In genomic region chr1:59978026-59978425, GRCh38 we compare ENCODE assay signal across 15 cellular contexts. TPM values are rescaled to one million over a fixed set of nuclear protein-coding genes. Genes with fewer than 3 reads are reported as not detected.
A peak's percentile ranks its signal among the peaks of the same experiment; 100 is the strongest.
DNase-seq lines count a peak whose midpoint lies in the region; ATAC-seq and TF ChIP-seq lines count a peak whose summit lies in the region.
"Had no signal": no experiment of that assay in that cellular context is flagged by ENCODE, and none has a peak within 500 bp of the region (broad histone marks: within the 10 kb centered on the region; RNA-seq: fewer than 3 reads in every experiment).

No MANE protein-coding gene starts in this region.

- H3K4me3 ChIP-seq in brain microvascular endothelial cell (ENCODE audit: low read depth, low read length): no peak overlapping the region
- H3K4me3 ChIP-seq in foreskin fibroblast (ENCODE audit: low read depth in 1 of 2, low read length in 2 of 2): no peak overlapping the region
- H3K4me3 ChIP-seq: BLaER1 treated with 17β-estradiol and CSF1 and Interleukin-3, amounts not matched to agents 10 nM and 100 nM; Peyer's patch; SJSA1 had no signal

- no peak overlapping the region for H3K27ac ChIP-seq in brain microvascular endothelial cell
- H3K27ac ChIP-seq: BLaER1 treated with 17β-estradiol and CSF1 and Interleukin-3, amounts not matched to agents 10 nM and 100 nM; SJSA1 had no signal

- ATAC-seq in sciatic nerve: peak; percentile 66
- no peak for ATAC-seq in HG02973 (IDR thresholded peaks at IDR 0.05; ENCODE audit: unreplicated experiment)
- ATAC-seq: CD8-positive, alpha-beta T cell had no signal

- in situ Hi-C loops in brain microvascular endothelial cell (cut with HindIII; ENCODE audit: low pct_ligation_motif_present, low sequenced_read_pairs): no loop called here

- H3K36me3 ChIP-seq in brain microvascular endothelial cell (replicated peaks): no peaks in the 10 kb centered on the region
- H3K36me3 ChIP-seq: BLaER1 treated with 17β-estradiol and CSF1 and Interleukin-3, amounts not matched to agents 10 nM and 100 nM; Peyer's patch; SJSA1 had no signal

- no peaks in the 10 kb centered on the region for H3K27me3 ChIP-seq in brain microvascular endothelial cell (replicated peaks)
- H3K27me3 ChIP-seq: BLaER1 treated with 17β-estradiol and CSF1 and Interleukin-3, amounts not matched to agents 10 nM and 100 nM; Peyer's patch; SJSA1 had no signal

- TF ChIP-seq CTCF in brain microvascular endothelial cell (IDR thresholded peaks at IDR 0.05; ENCODE audit: low read depth, low read length, missing control alignments) (no peak), foreskin fibroblast (IDR thresholded peaks at IDR 0.05; ENCODE audit: low read depth, low read length) (no peak)

- intact Hi-C loops in sciatic nerve (cut with DNase I): loop anchor here (5.0 kb wide), 1 partner anchor 1874 kb away; no protein-coding TSS in a partner anchor

- DNase-seq in EL: peak; percentile 5
- peak; percentile 33 for DNase-seq in brain microvascular endothelial cell
- peak; percentile 51 to 73 for DNase-seq in foreskin fibroblast
- no peak for DNase-seq in sciatic nerve (ENCODE audit: low spot score)
- DNase-seq in HuH-7 (ENCODE audit: low spot score): no peak
- DNase-seq in activated CD4-positive, alpha-beta T cell treated with anti-CD3 and anti-CD28 coated beads, Interleukin-2, amount 50 U/mL, for 4 hours: no peak
- DNase-seq: CD8-positive, alpha-beta T cell; DMS79 treated with DMSO at 0.1 percent for 48 hours; MV-4-11; NCI-H1694 treated with DMSO at 0.1 percent for 48 hours; Peyer's patch had no signal

RNA-seq across cellular contexts. Expression of gene CYP2J2, which starts 51.5 kb away (rescaled TPM):
- total RNA-seq in sciatic nerve: 21.6 TPM
- total RNA-seq: G401, SJSA1 had no signal

Comparison
In these comparisons a context has a peak if more than half of its experiments do, and no peak if none do; other contexts are left out.
1. DNase-seq: peak in EL (single experiment), brain microvascular endothelial cell (single experiment) and foreskin fibroblast (2 of 2); none in sciatic nerve (single experiment), HuH-7 (single experiment) and activated CD4-positive, alpha-beta T cell treated with anti-CD3 and anti-CD28 coated beads, Interleukin-2, amount 50 U/mL, for 4 hours (0 of 2).